ENCODE assay signal across 8 cellular contexts in genomic region chr5:10760976-10761841, GRCh38. TPM values are rescaled to one million over a fixed set of nuclear protein-coding genes. Genes with fewer than 3 reads are reported as not detected.
DNase-seq lines count a peak whose midpoint lies in the region; ATAC-seq and TF ChIP-seq lines count a peak whose summit lies in the region.

TSS of gene DAP (minus strand) at chr5:10761234. CDS start at chr5:10761068, 166 bp downstream.

- no peaks in the 10 kb centered on the region for H3K27me3 ChIP-seq in left ventricle myocardium inferior (ENCODE audit: low read depth)
- H3K27me3 ChIP-seq in prostate gland (replicated peaks; ENCODE audit: insufficient read depth) = no peaks in the 10 kb centered on the region

- WGBS in prostate gland = 1% methylated on average over 77 of the region's 109 CpGs

- H3K36me3 Mint-ChIP-seq in T-helper 1 cell treated with Interleukin-12 subunit alpha and Interleukin-12 subunit beta and Interleukin-4 antibody, amounts not matched to agents 30 μg/mL and 1 μg/mL, for 36 hours (ENCODE audit: low read depth) = peaks cover 7% of the 10 kb centered on the region

- in situ Hi-C loops in GM13976 (cut with MboI; ENCODE audit: low sequenced_read_pairs, unreplicated experiment) = no loop called here

- H3K4me3 Mint-ChIP-seq in T-helper 1 cell treated with Interleukin-12 subunit alpha and Interleukin-12 subunit beta and Interleukin-4 antibody, amounts not matched to agents 30 μg/mL and 1 μg/mL, for 36 hours = peak within 1 kb of the TSS; percentile 89

- peak; percentile 37 for TF ChIP-seq POLR2A in prostate gland (IDR thresholded peaks at IDR 0.05)

- H3K4me1 ChIP-seq in left ventricle myocardium inferior (peaks cover 43% of the 10 kb centered on the region), prostate gland (replicated peaks) (peaks cover 6% of the 10 kb centered on the region)

- H3K27ac ChIP-seq in left ventricle myocardium inferior (replicated peaks) = peak within 1 kb of the TSS; percentile 96
- peak within 1 kb of the TSS; percentile 98 to 99 for H3K27ac ChIP-seq in prostate gland

- no peaks in the 10 kb centered on the region for H3K9me3 Mint-ChIP-seq in T-helper 1 cell treated with Interleukin-12 subunit alpha and Interleukin-12 subunit beta and Interleukin-4 antibody, amounts not matched to agents 30 μg/mL and 1 μg/mL, for 36 hours

- peak within 1 kb of the TSS; percentile 87 for H3K4me3 ChIP-seq in left ventricle myocardium inferior
- peak within 1 kb of the TSS; percentile 76 to 84 for H3K4me3 ChIP-seq in prostate gland

- H3K4me1 Mint-ChIP-seq in T-helper 1 cell treated with Interleukin-12 subunit alpha and Interleukin-12 subunit beta and Interleukin-4 antibody, amounts not matched to agents 30 μg/mL and 1 μg/mL, for 36 hours (ENCODE audit: low read depth) = peaks cover 25% of the 10 kb centered on the region

- H3K27me3 Mint-ChIP-seq in T-helper 1 cell treated with Interleukin-12 subunit alpha and Interleukin-12 subunit beta and Interleukin-4 antibody, amounts not matched to agents 30 μg/mL and 1 μg/mL, for 36 hours (ENCODE audit: low read depth) = peaks cover 13% of the 10 kb centered on the region

- peak; percentile 94 for DNase-seq in GM13976 (ENCODE audit: low spot score)
- DNase-seq in NCI-H1417 (lab: John Stamatoyannopoulos, UW) = peak; percentile 92 to 97 (median 92)
- DNase-seq in amniotic stem cell (lab: John Stamatoyannopoulos, UW) = peak; percentile 65
- DNase-seq in left ventricle myocardium inferior = peak; percentile 88
- peak; percentile 74 for DNase-seq in prostate gland (ENCODE audit: low spot score)
- peak; percentile 86 for DNase-seq in ureter (ENCODE audit: low spot score)

- peak; percentile 81 for ATAC-seq in HG02763 (IDR thresholded peaks at IDR 0.05; ENCODE audit: unreplicated experiment)

- H3K36me3 ChIP-seq in left ventricle myocardium inferior = no peaks in the 10 kb centered on the region
- no peaks in the 10 kb centered on the region for H3K36me3 ChIP-seq in prostate gland

- H3K9me3 ChIP-seq in left ventricle myocardium inferior (replicated peaks) (no peaks in the 10 kb centered on the region), prostate gland (no peaks in the 10 kb centered on the region)

- TF ChIP-seq CTCF in GM13976 (IDR thresholded peaks at IDR 0.05; ENCODE audit: borderline replicate concordance, control extremely low read depth, extremely low read depth, insufficient read depth, missing control alignments) = no peak
- no peak for TF ChIP-seq CTCF in left ventricle myocardium inferior (IDR thresholded peaks at IDR 0.05; ENCODE audit: borderline replicate concordance)
- peak in 1 of 4 experiments; percentile 13 for TF ChIP-seq CTCF in prostate gland (IDR thresholded peaks at IDR 0.05)

- peak within 1 kb of the TSS; percentile 76 for H3K27ac Mint-ChIP-seq in T-helper 1 cell treated with Interleukin-12 subunit alpha and Interleukin-12 subunit beta and Interleukin-4 antibody, amounts not matched to agents 30 μg/mL and 1 μg/mL, for 36 hours

- intact Hi-C loops in left ventricle myocardium inferior (cut with micrococcal nuclease) (loop anchor here (10.0 kb wide), 1 partner anchor 406 kb away; the partner anchor contains the start of gene MARCHF6), prostate gland (cut with DNase I) (loop anchor here (5.0 to 10.0 kb wide), 3 partner anchors 64 to 306 kb away; partner anchors contain the start of gene ANKRD33B)

RNA-seq across cellular contexts. Expression of gene DAP, which starts in this region (rescaled TPM):
- total RNA-seq in left ventricle myocardium inferior (22.9 TPM), prostate gland (100 to 1,000 TPM in 1 of 2 donors, 10 to 100 TPM in 1; 86.2 to 111 TPM), ureter (209 TPM)

Comparison
In these comparisons a context has a peak if more than half of its experiments do, and no peak if none do; other contexts are left out.
1. Peak in every context shown above with its lines: DNase-seq, ATAC-seq, H3K4me3 ChIP-seq and H3K27ac ChIP-seq.